In the genomic region with DNA sequence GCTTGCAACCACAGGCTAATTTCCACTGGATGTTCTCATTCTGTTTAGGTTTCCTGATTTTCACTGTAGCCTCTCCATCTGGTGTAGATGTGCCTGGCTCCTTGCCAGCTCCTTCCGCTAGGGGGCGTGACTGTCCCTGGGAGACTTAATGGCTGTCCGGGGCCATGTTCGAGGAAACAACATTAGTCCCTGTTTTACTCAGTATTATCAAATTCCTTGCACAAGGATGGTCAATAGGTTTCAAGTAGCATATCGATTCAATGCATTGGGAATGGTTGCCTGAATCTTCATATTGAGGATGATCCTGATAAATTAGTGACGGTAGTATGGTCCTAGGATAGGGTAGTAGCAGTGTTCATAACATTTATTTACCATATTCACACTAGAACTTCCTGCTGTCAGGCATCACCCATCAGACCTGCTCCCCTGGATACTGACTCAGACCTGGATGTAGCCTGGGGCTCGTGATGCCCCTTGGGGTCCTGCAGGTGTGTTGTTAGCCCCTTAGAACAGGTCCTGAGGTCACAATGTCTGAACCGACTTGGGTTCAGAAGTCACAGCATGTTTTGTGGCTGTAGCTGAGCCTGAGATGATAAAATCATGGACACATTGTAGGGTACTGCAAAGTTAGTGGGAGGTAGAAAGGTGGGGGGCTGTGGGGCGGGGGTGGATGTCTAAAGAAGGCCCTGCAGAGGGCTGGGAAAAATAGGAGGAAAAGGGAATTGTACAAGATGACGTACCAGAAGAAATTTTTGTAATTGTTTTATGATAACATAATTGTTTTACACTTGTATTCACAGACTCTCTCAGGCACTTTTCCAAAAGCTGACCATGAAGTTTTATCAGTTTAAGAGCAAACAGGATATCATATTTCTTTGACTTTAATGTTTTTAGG, we compare ENCODE assay signal across 1 cellular context.
TF ChIP-seq lines count a peak whose summit lies in the region.

No MANE protein-coding gene starts in this region.

TF ChIP-seq in HEK293, 187 proteins besides CTCF, POLR2A, EP300 and RAD21 (continued from another document and continues in another):
- TF ChIP-seq ZNF555 (tag by site-specific recombination; conservative IDR thresholded peaks at IDR 0.05) (no peak), ZNF155 (tag by site-specific recombination; IDR thresholded peaks at IDR 0.05) (no peak), ZNF37A (tag by site-specific recombination; IDR thresholded peaks at IDR 0.05) (peak; percentile 44; the same call in 1 of the 2 replicates), ZNF791 (tag by site-specific recombination; IDR thresholded peaks at IDR 0.05) (no peak), ZNF76 (tag by site-specific recombination; IDR thresholded peaks at IDR 0.05; ENCODE audit: borderline replicate concordance, low read depth) (peak; percentile 45; the same call in 1 of the 2 replicates), ZNF416 (tag by site-specific recombination; IDR thresholded peaks at IDR 0.05) (no peak), ZNF133 (tag by site-specific recombination; IDR thresholded peaks at IDR 0.05) (no peak), KLF17 (tag by site-specific recombination; IDR thresholded peaks at IDR 0.05) (no peak), ZNF423 (tag by site-specific recombination; IDR thresholded peaks at IDR 0.05) (no peak), ZNF366 (tag by site-specific recombination; conservative IDR thresholded peaks at IDR 0.05) (0 out of 2 replicates have a peak, but pooled peaks have one; percentile 40), SALL2 (tag by site-specific recombination; IDR thresholded peaks at IDR 0.05; ENCODE audit: borderline replicate concordance) (no peak), SP7 (tag by site-specific recombination; IDR thresholded peaks at IDR 0.05) (0 out of 2 replicates have a peak, but pooled peaks have one; percentile 46), PRDM2 (tag by site-specific recombination; IDR thresholded peaks at IDR 0.05; ENCODE audit: borderline replicate concordance) (no peak), FEZF1 (tag by site-specific recombination; IDR thresholded peaks at IDR 0.05) (no peak), BCL11B (tag by site-specific recombination; IDR thresholded peaks at IDR 0.05; ENCODE audit: low read depth) (no peak), ZNF658 (tag by site-specific recombination; IDR thresholded peaks at IDR 0.05) (no peak), ZNF837 (tag by site-specific recombination; IDR thresholded peaks at IDR 0.05) (no peak), ZNF16 (tag by site-specific recombination; IDR thresholded peaks at IDR 0.05; ENCODE audit: low read depth) (no peak), PRDM4 (tag by site-specific recombination; IDR thresholded peaks at IDR 0.05) (no peak), ZNF707 (tag by site-specific recombination; IDR thresholded peaks at IDR 0.05) (no peak), OSR2 (tag by site-specific recombination; IDR thresholded peaks at IDR 0.05) (peak; percentile 26; the same call in 1 of the 2 replicates), ZNF792 (tag by site-specific recombination; IDR thresholded peaks at IDR 0.05) (no peak), GLIS2 (tag by site-specific recombination; IDR thresholded peaks at IDR 0.05) (peak; percentile 72), ZNF404 (tag by site-specific recombination; IDR thresholded peaks at IDR 0.05) (no peak), ZNF701 (tag by site-specific recombination; IDR thresholded peaks at IDR 0.05) (no peak), ZNF645 (tag by site-specific recombination; IDR thresholded peaks at IDR 0.05) (no peak), PATZ1 (tag by site-specific recombination; IDR thresholded peaks at IDR 0.05) (0 out of 2 replicates have a peak, but pooled peaks have one; percentile 20), ZNF292 (tag by site-specific recombination; IDR thresholded peaks at IDR 0.05; ENCODE audit: borderline replicate concordance, low read depth) (no peak), ZNF521 (tag by site-specific recombination; IDR thresholded peaks at IDR 0.05) (no peak), ZNF324 (tag by site-specific recombination; IDR thresholded peaks at IDR 0.05) (no peak), ZNF830 (tag by site-specific recombination; IDR thresholded peaks at IDR 0.05; ENCODE audit: low read depth) (no peak), AEBP2 (tag by site-specific recombination; IDR thresholded peaks at IDR 0.05; ENCODE audit: borderline replicate concordance) (no peak), ZNF48 (tag by site-specific recombination; IDR thresholded peaks at IDR 0.05) (no peak), ZNF184 (tag by site-specific recombination; IDR thresholded peaks at IDR 0.05) (peak; percentile 87; the same call in 1 of the 2 replicates), ZNF221 (tag by site-specific recombination; IDR thresholded peaks at IDR 0.05; ENCODE audit: borderline replicate concordance) (peak; percentile 78; the same call in 1 of the 2 replicates), ZNF473 (tag by site-specific recombination; IDR thresholded peaks at IDR 0.05) (no peak)
- TF ChIP-seq, protein P1, sequence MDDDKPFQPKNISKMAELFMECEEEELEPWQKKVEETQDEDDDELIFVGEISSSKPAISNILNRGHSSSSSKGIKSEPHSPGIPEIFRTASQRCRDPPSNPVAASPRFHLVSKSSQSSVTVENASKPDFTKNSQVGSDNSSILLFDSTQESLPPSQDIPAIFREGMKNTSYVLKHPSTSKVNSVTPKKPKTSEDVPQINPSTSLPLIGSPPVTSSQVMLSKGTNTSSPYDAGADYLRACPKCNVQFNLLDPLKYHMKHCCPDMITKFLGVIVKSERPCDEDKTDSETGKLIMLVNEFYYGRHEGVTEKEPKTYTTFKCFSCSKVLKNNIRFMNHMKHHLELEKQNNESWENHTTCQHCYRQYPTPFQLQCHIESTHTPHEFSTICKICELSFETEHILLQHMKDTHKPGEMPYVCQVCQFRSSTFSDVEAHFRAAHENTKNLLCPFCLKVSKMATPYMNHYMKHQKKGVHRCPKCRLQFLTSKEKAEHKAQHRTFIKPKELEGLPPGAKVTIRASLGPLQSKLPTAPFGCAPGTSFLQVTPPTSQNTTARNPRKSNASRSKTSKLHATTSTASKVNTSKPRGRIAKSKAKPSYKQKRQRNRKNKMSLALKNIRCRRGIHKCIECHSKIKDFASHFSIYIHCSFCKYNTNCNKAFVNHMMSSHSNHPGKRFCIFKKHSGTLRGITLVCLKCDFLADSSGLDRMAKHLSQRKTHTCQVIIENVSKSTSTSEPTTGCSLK (tag by site-specific recombination; IDR thresholded peaks at IDR 0.05): no peak
- TF ChIP-seq, protein P2, sequence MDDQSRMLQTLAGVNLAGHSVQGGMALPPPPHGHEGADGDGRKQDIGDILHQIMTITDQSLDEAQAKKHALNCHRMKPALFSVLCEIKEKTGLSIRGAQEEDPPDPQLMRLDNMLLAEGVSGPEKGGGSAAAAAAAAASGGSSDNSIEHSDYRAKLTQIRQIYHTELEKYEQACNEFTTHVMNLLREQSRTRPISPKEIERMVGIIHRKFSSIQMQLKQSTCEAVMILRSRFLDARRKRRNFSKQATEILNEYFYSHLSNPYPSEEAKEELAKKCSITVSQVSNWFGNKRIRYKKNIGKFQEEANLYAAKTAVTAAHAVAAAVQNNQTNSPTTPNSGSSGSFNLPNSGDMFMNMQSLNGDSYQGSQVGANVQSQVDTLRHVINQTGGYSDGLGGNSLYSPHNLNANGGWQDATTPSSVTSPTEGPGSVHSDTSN (CRISPR knock-in tag; IDR thresholded peaks at IDR 0.05): no peak
